In the genomic region with DNA sequence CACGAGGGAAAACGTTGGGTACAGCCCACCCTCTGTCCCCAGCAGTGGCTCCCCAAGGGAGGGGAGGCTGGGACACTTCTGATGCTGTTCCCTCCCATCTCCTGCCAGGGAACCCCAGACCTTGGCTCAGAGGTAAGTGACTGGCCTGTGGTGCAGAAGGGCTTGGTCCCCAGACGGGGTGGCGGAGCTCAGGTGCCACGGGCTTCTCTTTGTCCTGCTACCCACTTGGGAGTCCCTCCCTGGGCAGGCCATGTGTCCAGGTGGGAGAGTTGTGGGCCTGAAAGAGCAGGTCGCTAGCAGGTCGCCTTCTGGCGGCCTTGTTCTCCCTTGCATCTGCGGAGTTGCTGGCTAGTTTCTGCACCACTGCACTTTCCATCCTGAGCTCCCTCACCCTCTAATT, we compare ENCODE assay signal across 16 cellular contexts.
"Had no signal": no experiment of that assay in that cellular context is flagged by ENCODE, and none has a peak within 500 bp of the region (broad histone marks: within the 10 kb centered on the region; RNA-seq: fewer than 3 reads in every experiment).

No MANE protein-coding gene starts in this region.

- H3K9me3 ChIP-seq: lower lobe of right lung, psoas muscle had no signal

- H3K4me3 Mint-ChIP-seq: activated CD4-positive, alpha-beta memory T cell treated with anti-CD3 and anti-CD28 coated beads for 36 hours; activated T-cell treated with anti-CD3 and anti-CD28 coated beads, Interleukin-2, amount 50 U/mL, for 72 hours; naive thymus-derived CD8-positive, alpha-beta T cell; type B pancreatic cell had no signal

- H3K4me3 ChIP-seq: lower lobe of right lung, psoas muscle had no signal

- H3K27me3 Mint-ChIP-seq: activated CD4-positive, alpha-beta memory T cell treated with anti-CD3 and anti-CD28 coated beads for 36 hours; naive thymus-derived CD8-positive, alpha-beta T cell; type B pancreatic cell had no signal

- H3K27ac ChIP-seq: lower lobe of right lung, psoas muscle had no signal

- ATAC-seq: activated T-cell treated with anti-CD3 and anti-CD28 coated beads, Interleukin-2, amount 50 U/mL, for 72 hours; esophagus mucosa; lower lobe of right lung; psoas muscle; sciatic nerve had no signal

- H3K27ac Mint-ChIP-seq: activated CD4-positive, alpha-beta memory T cell treated with anti-CD3 and anti-CD28 coated beads for 36 hours; activated T-cell treated with anti-CD3 and anti-CD28 coated beads, Interleukin-2, amount 50 U/mL, for 72 hours; type B pancreatic cell had no signal

- H3K9me3 Mint-ChIP-seq: activated CD4-positive, alpha-beta memory T cell treated with anti-CD3 and anti-CD28 coated beads for 36 hours; activated T-cell treated with anti-CD3 and anti-CD28 coated beads, Interleukin-2, amount 50 U/mL, for 72 hours; naive thymus-derived CD8-positive, alpha-beta T cell; type B pancreatic cell had no signal

- DNase-seq: activated CD4-positive, alpha-beta memory T cell treated with anti-CD3 and anti-CD28 coated beads for 36 hours; activated gamma-delta T cell treated with Interleukin-2 at 50 U/mL for 16 hours; activated T-cell treated with anti-CD3 and anti-CD28 coated beads, Interleukin-2, amount 50 U/mL, for 72 hours; central memory CD4-positive, alpha-beta T cell; cortex of kidney; effector memory CD4-positive, alpha-beta T cell; lower lobe of right lung; naive thymus-derived CD8-positive, alpha-beta T cell; occipital lobe; psoas muscle; stimulated activated CD4-positive, alpha-beta T cell treated with anti-CD3 and anti-CD28 coated beads, Interleukin-2, amount 100 ng/mL, for 24 hours; stimulated activated naive CD4-positive, alpha-beta T cell; T-helper 9 cell had no signal
